ENCODE assay signal across 1 cellular context in the genomic region with DNA sequence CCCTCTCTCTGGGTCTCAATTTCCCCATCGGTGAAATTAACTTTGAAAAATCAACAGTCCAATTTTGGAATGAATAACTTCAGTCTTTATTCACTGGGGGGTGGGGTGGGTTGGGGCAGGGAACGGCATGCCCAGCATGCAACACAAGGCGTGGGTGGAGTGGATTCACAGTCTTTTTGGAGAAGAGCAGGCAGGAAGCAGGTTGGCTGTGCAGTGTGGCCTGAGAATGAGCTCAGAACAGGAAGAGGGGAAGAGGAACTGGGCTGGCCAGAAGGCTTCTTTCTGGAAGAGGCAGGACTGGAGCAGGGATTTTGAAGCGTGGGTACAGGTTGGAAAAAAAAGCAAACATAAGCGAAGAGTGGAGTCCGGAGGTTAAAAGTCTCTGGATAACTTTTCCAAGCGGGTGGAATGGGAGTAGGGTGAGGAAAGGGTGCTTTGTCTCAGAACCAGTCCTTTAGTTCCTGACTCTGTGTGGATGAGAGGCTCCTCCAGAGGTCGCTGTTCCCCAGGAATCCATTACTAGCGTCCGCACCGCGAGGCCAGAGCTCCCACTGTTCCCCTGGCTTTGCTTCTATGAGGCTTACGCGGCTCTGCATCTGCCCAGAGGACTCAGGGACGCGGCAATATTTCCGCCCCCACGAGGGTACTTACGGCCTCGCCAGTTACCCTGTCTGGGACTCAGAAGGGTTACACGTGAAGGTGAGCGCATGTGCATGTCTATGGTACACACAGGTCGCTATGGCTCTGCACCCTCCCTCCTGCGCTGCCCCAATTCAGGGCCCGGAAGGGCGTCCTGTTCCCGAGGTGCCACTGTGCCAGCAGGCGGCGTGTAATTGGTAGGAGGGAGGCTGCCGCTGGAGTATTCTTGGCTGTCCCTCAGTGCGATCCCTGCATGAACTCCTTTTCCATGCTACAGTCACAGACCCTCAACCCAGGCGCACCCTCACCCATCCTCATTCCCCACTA.
TF ChIP-seq lines count a peak whose summit lies in the region.

No MANE protein-coding gene starts in this region.

TF ChIP-seq in K562, 482 proteins besides CTCF, POLR2A, EP300 and RAD21 (continued from another document and continues in another):
- TF ChIP-seq CREB3L1 (IDR thresholded peaks at IDR 0.05; ENCODE audit: borderline replicate concordance, low read depth) (peak; percentile 22; the same call in 1 of the 2 replicates), ELF1 (tag; IDR thresholded peaks at IDR 0.05) (0 out of 2 replicates have a peak, but pooled peaks have one; percentile 31), ZNF197 (CRISPR knock-in tag; IDR thresholded peaks at IDR 0.05; ENCODE audit: low read depth) (no peak), CTBP1 (IDR thresholded peaks at IDR 0.05; ENCODE audit: borderline replicate concordance) (peak; percentile 35; the same call in 1 of the 2 replicates), MAZ (CRISPR knock-in tag; conservative IDR thresholded peaks at IDR 0.05 in 1 of 2, IDR thresholded peaks at IDR 0.05 in 1 of 2) (peak in 1 of 2 experiments; percentile 61; a peak in 2 of 4 replicates), CBFB (CRISPR knock-in tag; IDR thresholded peaks at IDR 0.05) (0 out of 2 replicates have a peak, but pooled peaks have one; percentile 40), RB1 (IDR thresholded peaks at IDR 0.05; ENCODE audit: low read depth) (0 out of 2 replicates have a peak, but pooled peaks have one; percentile 25), CC2D1A (IDR thresholded peaks at IDR 0.05) (0 out of 2 replicates have a peak, but pooled peaks have one; percentile 34), XRCC5 (IDR thresholded peaks at IDR 0.05; ENCODE audit: low read depth, low read length) (peak; percentile 34; the same call in 1 of the 2 replicates), SIN3A (IDR thresholded peaks at IDR 0.05; ENCODE audit: borderline replicate concordance in 2 of 2, control insufficient read depth in 1 of 2, low read depth in 2 of 2, low read length in 2 of 2) (no peak), EZH2 (IDR thresholded peaks at IDR 0.05; ENCODE audit: borderline replicate concordance, low read depth, low read length) (no peak), L3MBTL2 (IDR thresholded peaks at IDR 0.05) (peak; percentile 54), HDGF (IDR thresholded peaks at IDR 0.05) (no peak), HMBOX1 (IDR thresholded peaks at IDR 0.05) (0 out of 2 replicates have a peak, but pooled peaks have one; percentile 27), E2F6 (IDR thresholded peaks at IDR 0.05; ENCODE audit: borderline replicate concordance in 1 of 2, extremely low read depth in 1 of 2, insufficient read depth in 1 of 2, insufficient read length in 1 of 2, low read depth in 1 of 2, low read length in 1 of 2, poor library complexity in 1 of 2, severe bottlenecking in 1 of 2) (peak in 1 of 2 experiments; percentile 36), FUS (optimal IDR thresholded peaks at IDR 0.05; ENCODE audit: low read depth, low read length) (no peak), ETV1 (tag; conservative IDR thresholded peaks at IDR 0.05; ENCODE audit: low read depth) (0 out of 2 replicates have a peak, but pooled peaks have one; percentile 26), CHD7 (IDR thresholded peaks at IDR 0.05; ENCODE audit: low read depth, low read length) (no peak), ATF7 (IDR thresholded peaks at IDR 0.05) (peak; percentile 32; the same call in 1 of the 2 replicates), MXI1 (IDR thresholded peaks at IDR 0.05; ENCODE audit: low read depth, low read length) (no peak)
- TF ChIP-seq, protein P1, sequence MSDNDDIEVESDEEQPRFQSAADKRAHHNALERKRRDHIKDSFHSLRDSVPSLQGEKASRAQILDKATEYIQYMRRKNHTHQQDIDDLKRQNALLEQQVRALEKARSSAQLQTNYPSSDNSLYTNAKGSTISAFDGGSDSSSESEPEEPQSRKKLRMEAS (CRISPR knock-in tag; IDR thresholded peaks at IDR 0.05): peak; percentile 24; the same call in 1 of the 2 replicates
- TF ChIP-seq, protein P2, sequence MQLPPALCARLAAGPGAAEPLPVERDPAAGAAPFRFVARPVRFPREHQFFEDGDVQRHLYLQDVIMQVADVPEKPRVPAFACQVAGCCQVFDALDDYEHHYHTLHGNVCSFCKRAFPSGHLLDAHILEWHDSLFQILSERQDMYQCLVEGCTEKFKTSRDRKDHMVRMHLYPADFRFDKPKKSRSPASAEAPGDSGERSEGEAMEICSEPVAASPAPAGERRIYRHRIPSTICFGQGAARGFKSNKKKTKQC (CRISPR knock-in tag; IDR thresholded peaks at IDR 0.05): peak; percentile 62; the same call in 1 of the 2 replicates
- TF ChIP-seq, protein P3, sequence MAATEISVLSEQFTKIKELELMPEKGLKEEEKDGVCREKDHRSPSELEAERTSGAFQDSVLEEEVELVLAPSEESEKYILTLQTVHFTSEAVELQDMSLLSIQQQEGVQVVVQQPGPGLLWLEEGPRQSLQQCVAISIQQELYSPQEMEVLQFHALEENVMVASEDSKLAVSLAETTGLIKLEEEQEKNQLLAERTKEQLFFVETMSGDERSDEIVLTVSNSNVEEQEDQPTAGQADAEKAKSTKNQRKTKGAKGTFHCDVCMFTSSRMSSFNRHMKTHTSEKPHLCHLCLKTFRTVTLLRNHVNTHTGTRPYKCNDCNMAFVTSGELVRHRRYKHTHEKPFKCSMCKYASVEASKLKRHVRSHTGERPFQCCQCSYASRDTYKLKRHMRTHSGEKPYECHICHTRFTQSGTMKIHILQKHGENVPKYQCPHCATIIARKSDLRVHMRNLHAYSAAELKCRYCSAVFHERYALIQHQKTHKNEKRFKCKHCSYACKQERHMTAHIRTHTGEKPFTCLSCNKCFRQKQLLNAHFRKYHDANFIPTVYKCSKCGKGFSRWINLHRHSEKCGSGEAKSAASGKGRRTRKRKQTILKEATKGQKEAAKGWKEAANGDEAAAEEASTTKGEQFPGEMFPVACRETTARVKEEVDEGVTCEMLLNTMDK (IDR thresholded peaks at IDR 0.05; ENCODE audit: borderline replicate concordance, insufficient read depth, low read depth, low read length, poor library complexity, severe bottlenecking): peak; percentile 60
- TF ChIP-seq, protein P4, sequence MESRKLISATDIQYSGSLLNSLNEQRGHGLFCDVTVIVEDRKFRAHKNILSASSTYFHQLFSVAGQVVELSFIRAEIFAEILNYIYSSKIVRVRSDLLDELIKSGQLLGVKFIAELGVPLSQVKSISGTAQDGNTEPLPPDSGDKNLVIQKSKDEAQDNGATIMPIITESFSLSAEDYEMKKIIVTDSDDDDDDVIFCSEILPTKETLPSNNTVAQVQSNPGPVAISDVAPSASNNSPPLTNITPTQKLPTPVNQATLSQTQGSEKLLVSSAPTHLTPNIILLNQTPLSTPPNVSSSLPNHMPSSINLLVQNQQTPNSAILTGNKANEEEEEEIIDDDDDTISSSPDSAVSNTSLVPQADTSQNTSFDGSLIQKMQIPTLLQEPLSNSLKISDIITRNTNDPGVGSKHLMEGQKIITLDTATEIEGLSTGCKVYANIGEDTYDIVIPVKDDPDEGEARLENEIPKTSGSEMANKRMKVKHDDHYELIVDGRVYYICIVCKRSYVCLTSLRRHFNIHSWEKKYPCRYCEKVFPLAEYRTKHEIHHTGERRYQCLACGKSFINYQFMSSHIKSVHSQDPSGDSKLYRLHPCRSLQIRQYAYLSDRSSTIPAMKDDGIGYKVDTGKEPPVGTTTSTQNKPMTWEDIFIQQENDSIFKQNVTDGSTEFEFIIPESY (CRISPR knock-in tag; IDR thresholded peaks at IDR 0.05): peak; percentile 68
